In genomic region chr2:73105511-73105971, GRCh38 we compare ENCODE assay signal across 8 cellular contexts.
"Had no signal": no experiment of that assay in that cellular context is flagged by ENCODE, and none has a peak within 500 bp of the region (broad histone marks: within the 10 kb centered on the region; RNA-seq: fewer than 3 reads in every experiment).

No MANE protein-coding gene starts in this region.

- H3K27ac ChIP-seq: heart right ventricle, left ventricle myocardium inferior, tibial artery had no signal

- H3K36me3 ChIP-seq: heart right ventricle, left ventricle myocardium inferior, tibial artery had no signal

- H3K4me3 ChIP-seq: heart right ventricle, left ventricle myocardium inferior, tibial artery had no signal

- DNase-seq: activated CD4-positive, alpha-beta T cell treated with anti-CD3 and anti-CD28 coated beads, Interleukin-2, amount 50 U/mL, for 4 hours; activated naive CD8-positive, alpha-beta T cell treated with anti-CD3 and anti-CD28 coated beads, Interleukin-2, amount 10 ng/mL, durations not matched to agents 7 days and 5 days; activated T-cell treated with anti-CD3 and anti-CD28 coated beads, Interleukin-2, amount 50 U/mL, for 48 hours; heart right ventricle; left ventricle myocardium inferior; mesendoderm; nephron progenitor cell had no signal

- ATAC-seq: heart right ventricle had no signal

- H3K9me3 ChIP-seq: heart right ventricle, left ventricle myocardium inferior, tibial artery had no signal

- H3K27me3 ChIP-seq: tibial artery had no signal
